In genomic region chr4:163863082-163863481, GRCh38 we compare ENCODE assay signal across 7 cellular contexts.
"Had no signal": no experiment of that assay in that cellular context is flagged by ENCODE, and none has a peak within 500 bp of the region (broad histone marks: within the 10 kb centered on the region; RNA-seq: fewer than 3 reads in every experiment).

No MANE protein-coding gene starts in this region.

- ATAC-seq: GM23338, HCT116 had no signal

- H3K36me3 ChIP-seq: HAP-1 had no signal

- H3K4me3 ChIP-seq: GM23338, HAP-1 had no signal

- H3K4me2 ChIP-seq: GM23338 had no signal

- H2AFZ ChIP-seq: GM23338 had no signal

- H3K9me3 ChIP-seq: HAP-1 had no signal

- DNase-seq: H7, HFFc6, KG1 had no signal

- H3K27ac ChIP-seq: HL-60 had no signal
